11 cellular contexts compared by ENCODE assay signal in genomic region chr9:114285166-114285867, GRCh38. TPM values are rescaled to one million over a fixed set of nuclear protein-coding genes. Genes with fewer than 3 reads are reported as not detected.
DNase-seq lines count a peak whose midpoint lies in the region; ATAC-seq and TF ChIP-seq lines count a peak whose summit lies in the region.
"Had no signal": no experiment of that assay in that cellular context is flagged by ENCODE, and none has a peak within 500 bp of the region (broad histone marks: within the 10 kb centered on the region; RNA-seq: fewer than 3 reads in every experiment).

No MANE protein-coding gene starts in this region.

- H3F3A ChIP-seq in SK-N-SH (replicated peaks; ENCODE audit: insufficient read depth): peaks cover 4% of the 10 kb centered on the region

- H4K20me1 ChIP-seq in SK-N-SH (ENCODE audit: insufficient read depth): no peaks in the 10 kb centered on the region

- H3K27me3 ChIP-seq in SK-N-SH (ENCODE audit: insufficient read depth): no peaks in the 10 kb centered on the region

- 18% methylated on average over 20 of the region's 20 CpGs for WGBS in SK-N-SH (ENCODE audit: low lambda C conversion rate)

- no peak overlapping the region for H2AFZ ChIP-seq in SK-N-SH (ENCODE audit: low read depth)

- H3K9ac ChIP-seq in SK-N-SH: no peak overlapping the region; the same call in 1 of the 2 replicates

- POLR2A ChIA-PET in SK-N-SH (lab: Yijun Ruan, JAX): no interaction called here

- ATAC-seq in HG02610 (IDR thresholded peaks at IDR 0.05; ENCODE audit: unreplicated experiment) (no peak), HG03095 (IDR thresholded peaks at IDR 0.05; ENCODE audit: unreplicated experiment) (no peak)
- ATAC-seq: HCT116, T-cell had no signal

- peak overlapping the region in 1 of 2 experiments; percentile 49; a peak in 2 of 4 replicates for H3K27ac ChIP-seq in SK-N-SH (ENCODE audit: low read depth in 2 of 2, low read length in 1 of 2)

- peak; percentile 77 for DNase-seq in ELF-1 (ENCODE audit: low read depth, low spot score)
- DNase-seq in SK-N-SH: peak; percentile 57
- DNase-seq in fibroblast of villous mesenchyme (ENCODE audit: low read depth): peak; percentile 94
- DNase-seq in renal cortical epithelial cell (ENCODE audit: low read depth): peak; percentile 89
- no peak for DNase-seq in SHP77 (lab: John Stamatoyannopoulos, UW)
- DNase-seq in NCI-H446 treated with DMSO at 0.1 percent for 48 hours (lab: John Stamatoyannopoulos, UW): no peak
- DNase-seq: immature natural killer cell had no signal

- peaks cover 0 to 4% of the 10 kb centered on the region in 2 experiments for H3K36me3 ChIP-seq in SK-N-SH (replicated peaks in 1 of 2; ENCODE audit: control insufficient read depth in 1 of 2, insufficient read depth in 2 of 2, low read length in 1 of 2)

- peaks cover 22 to 56% of the 10 kb centered on the region in 2 experiments for H3K4me1 ChIP-seq in SK-N-SH (ENCODE audit: control insufficient read depth in 1 of 2, insufficient read depth in 2 of 2, low read depth in 1 of 2, low read length in 1 of 2)

- H3K4me3 ChIP-seq in SK-N-SH (ENCODE audit: low read depth in 2 of 2, low read length in 1 of 2) (no peak overlapping the region), fibroblast of villous mesenchyme (ENCODE audit: low read depth, low read length) (no peak overlapping the region)

- peak overlapping the region; percentile 71 for H3K4me2 ChIP-seq in SK-N-SH

- no peaks in the 10 kb centered on the region for H3K9me2 ChIP-seq in SK-N-SH

- no peaks in the 10 kb centered on the region for H3K9me3 ChIP-seq in SK-N-SH

- TF ChIP-seq EP300 in SK-N-SH (IDR thresholded peaks at IDR 0.05; ENCODE audit: borderline replicate concordance in 1 of 2, low read depth in 1 of 2, low read length in 1 of 2): peak in 1 of 2 experiments; percentile 84; a peak in 1 of 4 replicates

- no peaks in the 10 kb centered on the region for H3K79me2 ChIP-seq in SK-N-SH (ENCODE audit: insufficient read depth)

- TF ChIP-seq CTCF in SK-N-SH (IDR thresholded peaks at IDR 0.05) (peak; percentile 14; the same call in 1 of the 2 replicates), fibroblast of villous mesenchyme (IDR thresholded peaks at IDR 0.05; ENCODE audit: insufficient read depth, low read depth, low read length) (peak; percentile 28)

- CTCF ChIA-PET in SK-N-SH (lab: Yijun Ruan, JAX): interaction anchor here (1.0 to 17.8 kb wide), 12 partner anchors 12 to 549 kb away, joined by 3 to 269 read pairs (median 7); partner anchors contain the start of gene COL27A1

- TF ChIP-seq RAD21 in SK-N-SH (IDR thresholded peaks at IDR 0.05; ENCODE audit: low read length): no peak

TF ChIP-seq in SK-N-SH, 30 proteins besides CTCF, POLR2A, EP300 and RAD21 (continues in another document):
- TF ChIP-seq ZBTB33 (IDR thresholded peaks at IDR 0.05; ENCODE audit: borderline replicate concordance, low read depth) (no peak), SIN3A (IDR thresholded peaks at IDR 0.05; ENCODE audit: borderline replicate concordance, low read depth, low read length) (peak; percentile 45; the same call in 1 of the 2 replicates), SMC3 (IDR thresholded peaks at IDR 0.05; ENCODE audit: low read depth, low read length) (no peak), JUND (IDR thresholded peaks at IDR 0.05) (peak; percentile 96), POLR2AphosphoS5 (IDR thresholded peaks at IDR 0.05; ENCODE audit: low read depth, low read length) (peak; percentile 69; the same call in 1 of the 2 replicates), CHD2 (IDR thresholded peaks at IDR 0.05; ENCODE audit: low read length, partially characterized antibody) (no peak), NFIC (IDR thresholded peaks at IDR 0.05; ENCODE audit: borderline replicate concordance) (peak; percentile 89), YY1 (IDR thresholded peaks at IDR 0.05; ENCODE audit: low read depth) (no peak), RXRA (IDR thresholded peaks at IDR 0.05; ENCODE audit: borderline replicate concordance, low read depth) (peak; percentile 75; the same call in 1 of the 2 replicates), GABPA (IDR thresholded peaks at IDR 0.05; ENCODE audit: low read depth) (no peak), FOXJ3 (CRISPR knock-in tag; IDR thresholded peaks at IDR 0.05) (no peak), MXI1 (IDR thresholded peaks at IDR 0.05; ENCODE audit: low read depth, low read length) (no peak), FOSL2 (IDR thresholded peaks at IDR 0.05; ENCODE audit: borderline replicate concordance, low read depth) (peak; percentile 100), GATA2 (CRISPR knock-in tag; IDR thresholded peaks at IDR 0.05) (no peak), TCF12 (IDR thresholded peaks at IDR 0.05) (peak; percentile 98), TEAD4 (IDR thresholded peaks at IDR 0.05; ENCODE audit: borderline replicate concordance, insufficient read depth) (no peak), IRF3 (IDR thresholded peaks at IDR 0.05; ENCODE audit: low read depth, low read length) (no peak), FOXM1 (IDR thresholded peaks at IDR 0.05; ENCODE audit: low read depth) (no peak)
- TF ChIP-seq, protein P1, sequence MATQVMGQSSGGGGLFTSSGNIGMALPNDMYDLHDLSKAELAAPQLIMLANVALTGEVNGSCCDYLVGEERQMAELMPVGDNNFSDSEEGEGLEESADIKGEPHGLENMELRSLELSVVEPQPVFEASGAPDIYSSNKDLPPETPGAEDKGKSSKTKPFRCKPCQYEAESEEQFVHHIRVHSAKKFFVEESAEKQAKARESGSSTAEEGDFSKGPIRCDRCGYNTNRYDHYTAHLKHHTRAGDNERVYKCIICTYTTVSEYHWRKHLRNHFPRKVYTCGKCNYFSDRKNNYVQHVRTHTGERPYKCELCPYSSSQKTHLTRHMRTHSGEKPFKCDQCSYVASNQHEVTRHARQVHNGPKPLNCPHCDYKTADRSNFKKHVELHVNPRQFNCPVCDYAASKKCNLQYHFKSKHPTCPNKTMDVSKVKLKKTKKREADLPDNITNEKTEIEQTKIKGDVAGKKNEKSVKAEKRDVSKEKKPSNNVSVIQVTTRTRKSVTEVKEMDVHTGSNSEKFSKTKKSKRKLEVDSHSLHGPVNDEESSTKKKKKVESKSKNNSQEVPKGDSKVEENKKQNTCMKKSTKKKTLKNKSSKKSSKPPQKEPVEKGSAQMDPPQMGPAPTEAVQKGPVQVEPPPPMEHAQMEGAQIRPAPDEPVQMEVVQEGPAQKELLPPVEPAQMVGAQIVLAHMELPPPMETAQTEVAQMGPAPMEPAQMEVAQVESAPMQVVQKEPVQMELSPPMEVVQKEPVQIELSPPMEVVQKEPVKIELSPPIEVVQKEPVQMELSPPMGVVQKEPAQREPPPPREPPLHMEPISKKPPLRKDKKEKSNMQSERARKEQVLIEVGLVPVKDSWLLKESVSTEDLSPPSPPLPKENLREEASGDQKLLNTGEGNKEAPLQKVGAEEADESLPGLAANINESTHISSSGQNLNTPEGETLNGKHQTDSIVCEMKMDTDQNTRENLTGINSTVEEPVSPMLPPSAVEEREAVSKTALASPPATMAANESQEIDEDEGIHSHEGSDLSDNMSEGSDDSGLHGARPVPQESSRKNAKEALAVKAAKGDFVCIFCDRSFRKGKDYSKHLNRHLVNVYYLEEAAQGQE (IDR thresholded peaks at IDR 0.05; ENCODE audit: low read depth, low read length): 0 out of 2 replicates have a peak, but pooled peaks have one; percentile 56
- TF ChIP-seq, protein P2, sequence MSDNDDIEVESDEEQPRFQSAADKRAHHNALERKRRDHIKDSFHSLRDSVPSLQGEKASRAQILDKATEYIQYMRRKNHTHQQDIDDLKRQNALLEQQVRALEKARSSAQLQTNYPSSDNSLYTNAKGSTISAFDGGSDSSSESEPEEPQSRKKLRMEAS (IDR thresholded peaks at IDR 0.05; ENCODE audit: low read depth): peak; percentile 91

RNA-seq across cellular contexts. Expression of gene ORM1, which starts 37.6 kb away (rescaled TPM):
- not detected in 2 replicates for polyA plus RNA-seq in SK-N-SH (2012; rRNA removed)
- not detected in 2 replicates for polyA plus RNA-seq in SK-N-SH (2012; cell fraction: cytosol; rRNA removed)
- not detected in 2 replicates for polyA plus RNA-seq in SK-N-SH (2012; cell fraction: nucleus; rRNA removed)
- not detected in 2 replicates for total RNA-seq in fibroblast of villous mesenchyme
- total RNA-seq in renal cortical epithelial cell: not detected in 2 replicates
- polyA plus RNA-seq: immature natural killer cell had no signal

RNA-seq across cellular contexts. Expression of gene ORM2, which starts 44.4 kb away (rescaled TPM):
- polyA plus RNA-seq in SK-N-SH (2012; rRNA removed): not detected in 2 replicates
- not detected in 2 replicates for polyA plus RNA-seq in SK-N-SH (2012; cell fraction: cytosol; rRNA removed)
- not detected in 2 replicates for polyA plus RNA-seq in SK-N-SH (2012; cell fraction: nucleus; rRNA removed)
- total RNA-seq in fibroblast of villous mesenchyme: not detected in 2 replicates
- total RNA-seq in renal cortical epithelial cell: not detected in 2 replicates
- polyA plus RNA-seq: immature natural killer cell had no signal

Comparison
In these comparisons a context has a peak if more than half of its experiments do, and no peak if none do; other contexts are left out.
1. DNase-seq: peak in ELF-1 (single experiment), SK-N-SH (single experiment), fibroblast of villous mesenchyme (single experiment) and renal cortical epithelial cell (single experiment); none in SHP77 (0 of 2) and NCI-H446 treated with DMSO at 0.1 percent for 48 hours (single experiment).